10 cellular contexts compared by ENCODE assay signal in the genomic region with DNA sequence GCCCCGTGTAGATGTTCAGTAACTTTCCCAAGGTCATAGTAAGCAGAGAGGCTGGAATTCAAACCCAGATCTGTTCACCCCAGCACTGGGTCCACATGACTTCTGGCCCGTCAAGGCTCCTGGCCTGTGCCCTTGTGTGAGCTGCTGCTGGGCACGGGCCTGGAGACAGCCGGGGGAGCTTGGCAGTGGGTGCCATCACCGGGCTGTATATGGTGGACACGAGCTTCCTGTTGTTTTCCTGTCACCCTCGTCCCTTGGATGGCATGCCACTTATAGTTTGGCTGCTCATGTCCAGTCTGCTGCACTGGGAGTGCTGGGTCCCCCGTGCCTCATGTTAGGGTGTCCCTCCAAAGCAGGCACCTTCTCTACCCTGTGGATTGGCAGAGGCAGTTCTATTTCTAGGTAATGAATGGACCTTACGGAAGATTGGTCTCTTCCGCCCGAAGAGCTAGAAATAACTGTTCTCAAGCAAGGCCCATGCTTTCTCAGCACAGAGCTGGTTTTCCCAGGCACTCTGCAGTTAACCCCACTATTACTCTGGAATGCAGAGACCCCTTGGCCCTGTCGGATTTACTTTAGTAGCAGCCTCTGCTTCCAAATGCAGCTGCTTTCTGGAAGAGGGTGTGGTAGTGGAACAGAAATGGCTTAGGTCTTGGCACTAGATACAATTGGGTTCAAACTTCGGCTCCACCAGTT. TPM values are rescaled to one million over a fixed set of nuclear protein-coding genes. Genes with fewer than 3 reads are reported as not detected.
DNase-seq lines count a peak whose midpoint lies in the region; ATAC-seq and TF ChIP-seq lines count a peak whose summit lies in the region.
"Had no signal": no experiment of that assay in that cellular context is flagged by ENCODE, and none has a peak within 500 bp of the region (broad histone marks: within the 10 kb centered on the region; RNA-seq: fewer than 3 reads in every experiment).

No MANE protein-coding gene starts in this region.

- intact Hi-C loops in A673 (cut with micrococcal nuclease; ENCODE audit: unreplicated experiment) (no loop called here), IMR-90 (cut with micrococcal nuclease) (no loop called here)

- no peak overlapping the region for H3K56ac ChIP-seq in IMR-90 (ENCODE audit: extremely low read depth, insufficient read depth, low read length)

- H3K4me1 Mint-ChIP-seq in endothelial cell (ENCODE audit: unreplicated experiment) = peaks cover 75% of the 10 kb centered on the region
- H3K4me1 Mint-ChIP-seq in natural killer cell treated with Interleukin-12 subunit alpha and Interleukin-12 subunit beta and Interleukin-15 and Interleukin-18, amount 100 ng/mL, for 72 hours (ENCODE audit: low read depth in 2 of 2) = peaks cover 68 to 85% of the 10 kb centered on the region in 2 donors

- POLR2A ChIA-PET in A673 (lab: Charles Lee; ENCODE audit: low non-redundant PET) = interaction anchor here (0.6 kb wide), 1 partner anchor 9 kb away, joined by 5 read pairs; no protein-coding TSS in a partner anchor
- POLR2A ChIA-PET in IMR-90 (lab: Charles Lee; ENCODE audit: unreplicated experiment) = no interaction called here

- dilution Hi-C loops in IMR-90 (cut with HindIII; ENCODE audit: low sequenced_read_pairs, unreplicated experiment) = no loop called here

- H3K36me3 ChIP-seq in A673 (ENCODE audit: insufficient read depth, low read length, poor library complexity, severe bottlenecking) (no peaks in the 10 kb centered on the region), IMR-90 (ENCODE audit: control insufficient read depth, insufficient read depth, low read length) (peaks cover 6% of the 10 kb centered on the region)
- H3K36me3 ChIP-seq: neutrophil had no signal

- no peak for TF ChIP-seq POLR2A in IMR-90 (IDR thresholded peaks at IDR 0.05; ENCODE audit: low read depth, low read length)

- no peak overlapping the region for H2AFZ ChIP-seq in IMR-90 (replicated peaks; ENCODE audit: low read length, poor library complexity)

- peaks cover 46% of the 10 kb centered on the region for H3K9me1 ChIP-seq in IMR-90 (ENCODE audit: insufficient read depth, low read length)

- no peak overlapping the region for H4K8ac ChIP-seq in IMR-90 (ENCODE audit: low read depth in 2 of 2, low read length in 2 of 2)

- no TSS peak for BruUV-seq in A673 (replicated peaks; lab: Mats Ljungman, UMichigan)
- no TSS peak for BruUV-seq in IMR-90 (replicated peaks; lab: Mats Ljungman, UMichigan)

- CTCF ChIA-PET in A673 (lab: Charles Lee) = no interaction called here
- CTCF ChIA-PET in IMR-90 (lab: Yijun Ruan, JAX) = interaction anchor here (0.6 to 1.3 kb wide), 3 partner anchors 13 to 162 kb away, joined by 3 to 6 read pairs (median 3); a partner anchor contains a TSS

- H3K9me3 ChIP-seq in A673 (ENCODE audit: low read depth, low read length, poor library complexity, severe bottlenecking) = no peaks in the 10 kb centered on the region
- no peaks in the 10 kb centered on the region for H3K9me3 ChIP-seq in IMR-90 (ENCODE audit: control insufficient read depth, insufficient read depth, low read length)
- H3K9me3 ChIP-seq: neutrophil had no signal

- no peak overlapping the region for H3K4me3 Mint-ChIP-seq in endothelial cell (ENCODE audit: unreplicated experiment)
- H3K4me3 Mint-ChIP-seq in natural killer cell treated with Interleukin-12 subunit alpha and Interleukin-12 subunit beta and Interleukin-15 and Interleukin-18, amount 100 ng/mL, for 72 hours = peak overlapping the region; percentile 74

- 0 out of 2 replicates have a peak overlapping the region, but pooled peaks have one; percentile 55 for H3K14ac ChIP-seq in IMR-90 (replicated peaks; ENCODE audit: low read depth, low read length)

- TF ChIP-seq CTCF in A673 (conservative IDR thresholded peaks at IDR 0.05; ENCODE audit: low read depth, low read length) (no peak), IMR-90 (conservative IDR thresholded peaks at IDR 0.05; ENCODE audit: low read depth, low read length) (no peak), endothelial cell (IDR thresholded peaks at IDR 0.05; ENCODE audit: unreplicated experiment) (no peak)

- no peak overlapping the region for H2BK15ac ChIP-seq in IMR-90 (ENCODE audit: low read depth, low read length)

- no peak overlapping the region for H3K9ac ChIP-seq in IMR-90 (ENCODE audit: low read depth, low read length)

- peaks cover 41 to 93% of the 10 kb centered on the region in 2 experiments for H3K79me1 ChIP-seq in IMR-90 (ENCODE audit: low read depth in 1 of 2, low read length in 2 of 2)

- peak overlapping the region; percentile 13 for H2BK5ac ChIP-seq in IMR-90 (ENCODE audit: low read depth, low read length, poor library complexity, severe bottlenecking)

- H3K4me1 ChIP-seq in A673 (ENCODE audit: insufficient read depth, low read length, poor library complexity, severe bottlenecking) (peaks cover 33% of the 10 kb centered on the region), IMR-90 (ENCODE audit: control insufficient read depth, insufficient read depth, low read length) (peaks cover 44% of the 10 kb centered on the region)

- H4K5ac ChIP-seq in IMR-90 (ENCODE audit: low read depth, low read length) = no peak overlapping the region; the same call in 1 of the 2 replicates

- H3K27me3 Mint-ChIP-seq in endothelial cell (ENCODE audit: unreplicated experiment) = peaks cover 13% of the 10 kb centered on the region
- no peaks in the 10 kb centered on the region for H3K27me3 Mint-ChIP-seq in natural killer cell treated with Interleukin-12 subunit alpha and Interleukin-12 subunit beta and Interleukin-15 and Interleukin-18, amount 100 ng/mL, for 72 hours

- H3K4ac ChIP-seq in IMR-90 (ENCODE audit: low read depth, low read length) = peak overlapping the region; percentile 24; the same call in 1 of the 2 replicates

- H2BK120ac ChIP-seq in IMR-90 (ENCODE audit: low read depth, low read length) = no peak overlapping the region; the same call in 1 of the 2 replicates

- no peaks in the 10 kb centered on the region for H3K9me3 Mint-ChIP-seq in endothelial cell (ENCODE audit: unreplicated experiment)
- H3K9me3 Mint-ChIP-seq in natural killer cell treated with Interleukin-12 subunit alpha and Interleukin-12 subunit beta and Interleukin-15 and Interleukin-18, amount 100 ng/mL, for 72 hours = no peaks in the 10 kb centered on the region

- H4K20me1 ChIP-seq in IMR-90 (ENCODE audit: insufficient read depth, low read length) = peaks cover 81% of the 10 kb centered on the region

- H3K23ac ChIP-seq in IMR-90 (ENCODE audit: low read depth, low read length) = peak overlapping the region; percentile 28

- H3K27ac Mint-ChIP-seq in endothelial cell (ENCODE audit: unreplicated experiment) = peak overlapping the region; percentile 10
- peak overlapping the region; percentile 36 to 60 for H3K27ac Mint-ChIP-seq in natural killer cell treated with Interleukin-12 subunit alpha and Interleukin-12 subunit beta and Interleukin-15 and Interleukin-18, amount 100 ng/mL, for 72 hours

- peak overlapping the region; percentile 32 for H3K18ac ChIP-seq in IMR-90 (ENCODE audit: low read depth, low read length)

- peak overlapping the region; percentile 30; the same call in 1 of the 2 replicates for H2AK5ac ChIP-seq in IMR-90 (ENCODE audit: low read depth, low read length)

- WGBS in IMR-90 (ENCODE audit: extremely low coverage in 2 of 2, insufficient read length in 1 of 2), 2 experiments = 93% methylated on average over 4 of the region's 13 CpGs; no CpG with 5 or more reads in 1 of the 2 experiments

- no peak for DNase-seq in A673 (ENCODE audit: low spot score)
- DNase-seq in IMR-90 = no peak
- no peak for DNase-seq in endothelial cell (ENCODE audit: low spot score)
- no peak for DNase-seq in natural killer cell treated with Interleukin-12 subunit alpha and Interleukin-12 subunit beta and Interleukin-15 and Interleukin-18, amount 100 ng/mL, for 72 hours (ENCODE audit: low spot score)
- DNase-seq in NCI-H526 treated with DMSO at 0.1 percent for 48 hours (lab: John Stamatoyannopoulos, UW) = no peak
- DNase-seq in DMS153 (lab: John Stamatoyannopoulos, UW) = no peak
- DNase-seq: NCI-H187 had no signal

- peaks cover 73% of the 10 kb centered on the region for H3K36me3 Mint-ChIP-seq in endothelial cell (ENCODE audit: low read depth, unreplicated experiment)
- no peaks in the 10 kb centered on the region for H3K36me3 Mint-ChIP-seq in natural killer cell treated with Interleukin-12 subunit alpha and Interleukin-12 subunit beta and Interleukin-15 and Interleukin-18, amount 100 ng/mL, for 72 hours

- H3K4me3 ChIP-seq in A673 (ENCODE audit: low read depth, low read length, poor library complexity, severe bottlenecking) = no peak overlapping the region
- no peak overlapping the region for H3K4me3 ChIP-seq in IMR-90 (ENCODE audit: insufficient read depth, low read depth, low read length)

- in situ Hi-C loops in IMR-90 (cut with MboI; ENCODE audit: low sequenced_read_pairs) = no loop called here

- ATAC-seq in IMR-90 (ENCODE audit: low read depth) (no peak), GM21576 (IDR thresholded peaks at IDR 0.05; ENCODE audit: unreplicated experiment) (no peak), esophagus mucosa (no peak)
- ATAC-seq in natural killer cell treated with Interleukin-12 subunit alpha and Interleukin-12 subunit beta and Interleukin-15 and Interleukin-18, amount 100 ng/mL, for 72 hours = no peak

- no peak overlapping the region for H3K4me2 ChIP-seq in IMR-90 (ENCODE audit: low read depth, low read length)

- no peak overlapping the region for H2AK9ac ChIP-seq in IMR-90 (replicated peaks; ENCODE audit: low read depth, low read length, poor library complexity)

- H3K27ac ChIP-seq in A673 (ENCODE audit: low read depth, low read length, poor library complexity, severe bottlenecking) = peak overlapping the region; percentile 29
- H3K27ac ChIP-seq in IMR-90 (ENCODE audit: insufficient read depth, low read length) = no peak overlapping the region
- H3K27ac ChIP-seq: neutrophil had no signal

- no peak for TF ChIP-seq RAD21 in IMR-90 (IDR thresholded peaks at IDR 0.05; ENCODE audit: low read length)

- H2BK20ac ChIP-seq in IMR-90 (ENCODE audit: low read depth, low read length) = no peak overlapping the region

- no peak overlapping the region for H4K91ac ChIP-seq in IMR-90 (ENCODE audit: insufficient read depth, low read depth, low read length)

- no peaks in the 10 kb centered on the region for H3K27me3 ChIP-seq in A673 (replicated peaks; ENCODE audit: insufficient read depth, low read depth, low read length, poor library complexity)
- no peaks in the 10 kb centered on the region for H3K27me3 ChIP-seq in IMR-90 (ENCODE audit: control insufficient read depth, insufficient read depth, low read length)
- H3K27me3 ChIP-seq: neutrophil had no signal

TF ChIP-seq in IMR-90, 13 proteins besides CTCF, POLR2A, EP300 and RAD21 (continues in another document):
- TF ChIP-seq BHLHE40 (IDR thresholded peaks at IDR 0.05; ENCODE audit: low read depth, low read length) (no peak), SMC3 (IDR thresholded peaks at IDR 0.05; ENCODE audit: low read depth, low read length) (no peak)

RNA-seq across cellular contexts. Expression of a gene that starts 44.3 kb away (rescaled TPM):
- total RNA-seq in A673 (2021) = 55.2 and 62.1 TPM in 2 replicates
- 14.5 and 20.0 TPM in 2 replicates for total RNA-seq in IMR-90 (2012; rRNA removed)
- 27.5 and 35.7 TPM in 2 replicates for polyA plus RNA-seq in IMR-90 (2012; rRNA removed)
- polyA plus RNA-seq in IMR-90 (2012; cell fraction: cytosol; rRNA removed) = 10.7 and 23.4 TPM in 2 replicates
- polyA plus RNA-seq in IMR-90 (2012; cell fraction: nucleus; rRNA removed; ENCODE audit: low replicate concordance) = 9.2 and 14.8 TPM in 2 replicates
- total RNA-seq in endothelial cell (ENCODE audit: unreplicated experiment) = 294 TPM
- total RNA-seq in natural killer cell treated with Interleukin-12 subunit alpha and Interleukin-12 subunit beta and Interleukin-15 and Interleukin-18, amount 100 ng/mL, for 72 hours = 10 to 100 TPM; 16.0 to 21.6 TPM
- 45.4 TPM for total RNA-seq in esophagus mucosa
